In the genomic region with DNA sequence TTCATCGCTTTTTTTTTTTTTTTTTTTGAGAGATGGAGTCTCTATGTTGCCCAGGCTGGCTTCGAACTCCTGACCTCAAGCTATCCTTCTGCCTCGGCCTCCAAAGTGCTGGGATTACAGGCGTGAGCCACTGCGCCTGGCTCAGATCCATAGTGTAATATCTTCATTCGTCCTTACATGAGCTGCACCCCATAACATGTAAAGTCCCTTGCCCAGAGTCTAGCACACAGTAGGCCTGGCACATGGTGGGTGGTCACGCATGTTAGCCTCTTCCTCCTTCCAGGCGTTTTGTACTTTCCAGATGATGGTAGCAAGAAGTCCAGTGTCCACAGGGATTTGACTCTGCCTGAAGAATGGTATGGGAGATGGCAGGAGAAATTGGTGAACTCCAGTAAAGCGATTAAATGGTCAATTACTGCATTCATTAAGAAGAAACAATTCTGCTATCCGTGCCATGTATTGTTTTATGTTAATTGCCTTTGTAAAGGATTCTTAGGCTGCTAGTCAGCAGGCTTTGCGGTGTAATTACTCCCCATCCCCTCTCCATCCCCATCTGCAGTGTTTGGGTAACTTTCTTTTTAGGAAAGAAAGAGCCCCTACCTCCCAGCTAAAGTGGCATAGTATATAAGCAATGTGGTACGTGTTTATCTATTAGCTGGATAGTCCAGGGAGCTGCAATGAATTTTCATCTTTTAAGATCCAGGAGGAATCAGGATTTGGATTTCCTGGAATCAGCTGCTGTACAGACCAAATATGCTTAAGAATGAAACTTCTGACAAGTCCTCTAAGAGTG, we compare ENCODE assay signal across 8 cellular contexts. TPM values are rescaled to one million over a fixed set of nuclear protein-coding genes. Genes with fewer than 3 reads are reported as not detected.
A peak's percentile ranks its signal among the peaks of the same experiment; 100 is the strongest.
DNase-seq lines count a peak whose midpoint lies in the region; ATAC-seq and TF ChIP-seq lines count a peak whose summit lies in the region.

No MANE protein-coding gene starts in this region.

- H3K27me3 Mint-ChIP-seq in activated naive CD8-positive, alpha-beta T cell treated with anti-CD3 and anti-CD28 coated beads, Interleukin-2, amount 50 U/mL, for 24 hours, result peaks cover 13% of the 10 kb centered on the region

- H3K27ac ChIP-seq in substantia nigra (ENCODE audit: low read depth, low read length, poor library complexity, severe bottlenecking), result peak overlapping the region; percentile 86

- no peaks in the 10 kb centered on the region for H3K9me3 Mint-ChIP-seq in activated naive CD8-positive, alpha-beta T cell treated with anti-CD3 and anti-CD28 coated beads, Interleukin-2, amount 50 U/mL, for 24 hours

- H3K27ac Mint-ChIP-seq in activated naive CD8-positive, alpha-beta T cell treated with anti-CD3 and anti-CD28 coated beads, Interleukin-2, amount 50 U/mL, for 24 hours, result peak overlapping the region; percentile 80

- H3K4me3 Mint-ChIP-seq in activated naive CD8-positive, alpha-beta T cell treated with anti-CD3 and anti-CD28 coated beads, Interleukin-2, amount 50 U/mL, for 24 hours, result peak overlapping the region; percentile 85

- TF ChIP-seq CTCF in GM10266 (IDR thresholded peaks at IDR 0.05; ENCODE audit: control insufficient read depth, insufficient read depth, low read depth, missing control alignments), result no peak

- no peaks in the 10 kb centered on the region for H3K36me3 Mint-ChIP-seq in activated naive CD8-positive, alpha-beta T cell treated with anti-CD3 and anti-CD28 coated beads, Interleukin-2, amount 50 U/mL, for 24 hours (ENCODE audit: low read depth)

- DNase-seq in NCI-H82 (lab: John Stamatoyannopoulos, UW), result peak; percentile 30
- no peak for DNase-seq in NCI-H82 treated with DMSO at 0.1 percent for 48 hours (lab: John Stamatoyannopoulos, UW; ENCODE audit: unreplicated experiment)
- DNase-seq in activated naive CD8-positive, alpha-beta T cell treated with anti-CD3 and anti-CD28 coated beads, Interleukin-2, amount 50 U/mL, for 24 hours, result no peak
- DNase-seq in left lobe of liver (ENCODE audit: low spot score), result peak; percentile 34
- peak in 1 of 49 donors; percentile 22 for DNase-seq in substantia nigra (lab: John Stamatoyannopoulos, UW)
- DNase-seq in GM10266 (ENCODE audit: extremely low spot score), result no peak
- DNase-seq in Kasumi-1 (lab: John Stamatoyannopoulos, UW), result no peak

- ATAC-seq in activated naive CD8-positive, alpha-beta T cell treated with anti-CD3 and anti-CD28 coated beads, Interleukin-2, amount 50 U/mL, for 24 hours, result no peak
- ATAC-seq in left lobe of liver (no peak), HG03571 (IDR thresholded peaks at IDR 0.05; ENCODE audit: unreplicated experiment) (no peak)

- peaks cover 35% of the 10 kb centered on the region for H3K4me1 Mint-ChIP-seq in activated naive CD8-positive, alpha-beta T cell treated with anti-CD3 and anti-CD28 coated beads, Interleukin-2, amount 50 U/mL, for 24 hours

RNA-seq across cellular contexts. Expression of gene TPST1, which starts 1.2 kb away (rescaled TPM):
- total RNA-seq in left lobe of liver, result 14.5 TPM

Comparison
In these comparisons a context has a peak if more than half of its experiments do, and no peak if none do; other contexts are left out.
1. DNase-seq: peak in NCI-H82 (single experiment) and left lobe of liver (single experiment); none in NCI-H82 treated with DMSO at 0.1 percent for 48 hours (single experiment), activated naive CD8-positive, alpha-beta T cell treated with anti-CD3 and anti-CD28 coated beads, Interleukin-2, amount 50 U/mL, for 24 hours (single experiment), GM10266 (single experiment) and Kasumi-1 (0 of 2).